ENCODE assay signal across 8 cellular contexts in genomic region chr6:42745083-42745637, GRCh38. TPM values are rescaled to one million over a fixed set of nuclear protein-coding genes. Genes with fewer than 3 reads are reported as not detected.
DNase-seq lines count a peak whose midpoint lies in the region; ATAC-seq lines count a peak whose summit lies in the region.

No MANE protein-coding gene starts in this region.

- DNase-seq in COLO668 (lab: John Stamatoyannopoulos, UW; ENCODE audit: unreplicated experiment) (peak; percentile 38), HK-2 (ENCODE audit: unreplicated experiment) (peak; percentile 35), epithelial cell of prostate (ENCODE audit: low read depth, low spot score) (no peak), aorta (peak; percentile 57 to 76), midbrain (lab: John Stamatoyannopoulos, UW) (no peak), iPS-NIHi7 (ENCODE audit: extremely low spot score) (no peak)
- DNase-seq in activated CD4-positive, alpha-beta T cell treated with anti-CD3 and anti-CD28 coated beads for 4 hours = peak; percentile 5 to 13
- peak in 6 of 10 donors; percentile 7 to 66 (median 18) for DNase-seq in naive thymus-derived CD8-positive, alpha-beta T cell

- peaks cover 0 to 3% of the 10 kb centered on the region in 2 donors for H3K4me1 ChIP-seq in aorta (ENCODE audit: control insufficient read depth in 1 of 2, insufficient read depth in 2 of 2, low read length in 2 of 2)

- POLR2A ChIA-PET in naive thymus-derived CD8-positive, alpha-beta T cell (lab: Charles Lee) = interaction anchor here (0.6 to 18.3 kb wide), 35 partner anchors 8 to 1010 kb away, joined by 3 to 852 read pairs (median 5); partner anchors contain the start of genes BICRAL, CNPY3, KLC4 and KLHDC3

- no peak for ATAC-seq in naive thymus-derived CD8-positive, alpha-beta T cell
- ATAC-seq in aorta (ENCODE audit: low FRiP score) = no peak

- peak overlapping the region; percentile 99 to 100 (median 100) for H3K27ac Mint-ChIP-seq in naive thymus-derived CD8-positive, alpha-beta T cell

- H3K27me3 ChIP-seq in aorta (ENCODE audit: control insufficient read depth in 1 of 2, insufficient read depth in 2 of 2, low read length in 1 of 2) = no peaks in the 10 kb centered on the region

- H3K36me3 ChIP-seq in aorta (ENCODE audit: control insufficient read depth in 1 of 2, insufficient read depth in 2 of 2, low read length in 1 of 2) = no peaks in the 10 kb centered on the region

- H3K9me3 ChIP-seq in aorta (ENCODE audit: control insufficient read depth, low read length) = no peaks in the 10 kb centered on the region

- H3K4me1 Mint-ChIP-seq in naive thymus-derived CD8-positive, alpha-beta T cell = peaks cover 14 to 45% (median 33%) of the 10 kb centered on the region in 4 donors

- H3K4me3 ChIP-seq in aorta (ENCODE audit: low read length in 2 of 2) = peak overlapping the region; percentile 51 to 83

- peak overlapping the region; percentile 91 for H3K27ac ChIP-seq in epithelial cell of prostate
- peak overlapping the region; percentile 37 to 86 for H3K27ac ChIP-seq in aorta (ENCODE audit: low read depth in 1 of 2, low read length in 2 of 2)

- H3K9me3 Mint-ChIP-seq in naive thymus-derived CD8-positive, alpha-beta T cell = peaks cover 0 to 31% (median 11%) of the 10 kb centered on the region in 9 donors

- peaks cover 8 to 14% (median 8%) of the 10 kb centered on the region in 3 donors for H3K36me3 Mint-ChIP-seq in naive thymus-derived CD8-positive, alpha-beta T cell

- H3K27me3 Mint-ChIP-seq in naive thymus-derived CD8-positive, alpha-beta T cell = no peaks in the 10 kb centered on the region

- WGBS in aorta, 2 donors = 1 to 2% methylated on average over 29 of the region's 29 CpGs

- intact Hi-C loops in aorta (cut with DNase I) = loop anchor here (5.0 kb wide), 1 partner anchor 132 kb away; the partner anchor contains the start of gene RPL7L1 (in 2 of the 2)

- H3K4me3 Mint-ChIP-seq in naive thymus-derived CD8-positive, alpha-beta T cell = peak overlapping the region; percentile 90 to 100 (median 100)

RNA-seq across cellular contexts. Expression of gene TBCC, which starts 0.7 kb away (rescaled TPM):
- total RNA-seq in naive thymus-derived CD8-positive, alpha-beta T cell = 10 to 100 TPM; 76.0 to 77.0 TPM
- 100 to 1,000 TPM; 112 to 126 (median 125) TPM for polyA plus RNA-seq in naive thymus-derived CD8-positive, alpha-beta T cell
- total RNA-seq in aorta = 10 to 100 TPM; 16.1 to 16.8 TPM
- 10 to 100 TPM; 14.4 to 33.1 TPM for polyA plus RNA-seq in aorta

RNA-seq across cellular contexts. Expression of gene PRPH2, which starts 22.8 kb away (rescaled TPM):
- under 1 TPM in 1 of 2 experiments, not detected in 1; 0.33 TPM for total RNA-seq in naive thymus-derived CD8-positive, alpha-beta T cell
- polyA plus RNA-seq in naive thymus-derived CD8-positive, alpha-beta T cell = under 1 TPM in 1 of 3 donors, not detected in 2; 0.08 TPM
- total RNA-seq in aorta = 1 to 10 TPM; 1.4 to 2.8 TPM
- polyA plus RNA-seq in aorta = under 1 TPM in 1 of 2 donors, not detected in 1; 0.72 TPM

RNA-seq across cellular contexts. Expression of gene BICRAL, which starts 36.7 kb away (rescaled TPM):
- 10 to 100 TPM; 38.6 to 39.9 TPM for total RNA-seq in naive thymus-derived CD8-positive, alpha-beta T cell
- 1 to 10 TPM; 3.6 to 6.3 (median 4.2) TPM for polyA plus RNA-seq in naive thymus-derived CD8-positive, alpha-beta T cell
- 10 to 100 TPM; 17.2 to 21.1 TPM for total RNA-seq in aorta
- polyA plus RNA-seq in aorta = 1 to 10 TPM; 4.8 to 5.8 TPM

Comparison
In these comparisons a context has a peak if more than half of its experiments do, and no peak if none do; other contexts are left out.
1. DNase-seq: peak in COLO668 (single experiment), HK-2 (single experiment), activated CD4-positive, alpha-beta T cell treated with anti-CD3 and anti-CD28 coated beads for 4 hours (2 of 2), naive thymus-derived CD8-positive, alpha-beta T cell (6 of 10) and aorta (2 of 2); none in epithelial cell of prostate (single experiment), midbrain (single experiment) and iPS-NIHi7 (single experiment).
2. RNA of gene TBCC, which starts 0.7 kb away (total RNA-seq): 76.0 to 77.0 TPM in naive thymus-derived CD8-positive, alpha-beta T cell; 16.1 to 16.8 TPM in aorta; every median in the first group is over 4 times any median in the second.